20 cellular contexts compared by ENCODE assay signal in the genomic region with DNA sequence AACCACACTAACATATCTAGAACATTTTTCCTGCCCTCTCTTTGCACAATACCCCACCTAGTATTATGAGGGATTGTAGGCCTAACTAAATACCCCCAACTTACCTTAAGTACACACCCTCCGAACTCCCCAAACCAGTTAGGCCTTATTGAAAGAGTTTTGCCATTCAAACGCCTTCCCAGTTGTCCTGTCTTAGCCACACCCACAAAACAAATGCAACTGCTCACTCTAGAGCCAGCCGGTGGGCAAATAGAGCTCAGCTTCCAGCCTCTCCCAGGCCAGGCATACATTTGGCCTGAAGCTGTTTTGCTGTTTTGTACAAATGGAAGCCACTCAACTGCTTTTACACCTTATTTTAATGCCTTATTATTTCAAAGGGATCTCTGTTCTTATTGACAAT.
A peak's percentile ranks its signal among the peaks of the same experiment; 100 is the strongest.
DNase-seq lines count a peak whose midpoint lies in the region; ATAC-seq and TF ChIP-seq lines count a peak whose summit lies in the region.
"Had no signal": no experiment of that assay in that cellular context is flagged by ENCODE, and none has a peak within 500 bp of the region (broad histone marks: within the 10 kb centered on the region; RNA-seq: fewer than 3 reads in every experiment).

No MANE protein-coding gene starts in this region.

- H3K4me1 Mint-ChIP-seq in neural progenitor cell (no peaks in the 10 kb centered on the region), chondrocyte (ENCODE audit: low read depth) (peaks cover 27% of the 10 kb centered on the region)
- H3K4me1 Mint-ChIP-seq in stimulated activated memory B cell treated with anti-CD40 and anti-IgM and Interleukin-4, amounts not matched to agents 10 μg/mL and 1 μg/mL and 100 μg/mL, for 72 hours: no peaks in the 10 kb centered on the region
- H3K4me1 Mint-ChIP-seq: activated CD4-positive, alpha-beta T cell treated with anti-CD3 and anti-CD28 coated beads, Interleukin-2, amount 10 ng/mL, durations not matched to agents 7 days and 5 days; IgD-negative memory B cell; naive B cell; stimulated activated naive B cell treated with anti-CD40 and anti-IgM and Interleukin-4, amounts not matched to agents 10 μg/mL and 1 μg/mL and 100 μg/mL, for 72 hours had no signal

- no peaks in the 10 kb centered on the region for H3K36me3 ChIP-seq in neural progenitor cell
- H3K36me3 ChIP-seq: BLaER1 treated with 17β-estradiol and CSF1 and Interleukin-3, amounts not matched to agents 10 nM and 100 nM; brain microvascular endothelial cell had no signal

- H3K36me3 Mint-ChIP-seq in neural progenitor cell (no peaks in the 10 kb centered on the region), chondrocyte (ENCODE audit: low read depth) (no peaks in the 10 kb centered on the region)
- H3K36me3 Mint-ChIP-seq in stimulated activated memory B cell treated with anti-CD40 and anti-IgM and Interleukin-4, amounts not matched to agents 10 μg/mL and 1 μg/mL and 100 μg/mL, for 72 hours: no peaks in the 10 kb centered on the region
- H3K36me3 Mint-ChIP-seq: activated naive CD8-positive, alpha-beta T cell; naive B cell; stimulated activated naive B cell treated with anti-CD40 and anti-IgM and Interleukin-4, amounts not matched to agents 10 μg/mL and 1 μg/mL and 100 μg/mL, for 72 hours had no signal

- H3K9me3 ChIP-seq in neural progenitor cell (ENCODE audit: low read depth): no peaks in the 10 kb centered on the region

- no peak overlapping the region for H3K4me3 ChIP-seq in epithelial cell of esophagus (ENCODE audit: low read length)
- H3K4me3 ChIP-seq in neural progenitor cell: no peak overlapping the region
- H3K4me3 ChIP-seq: BLaER1 treated with 17β-estradiol and CSF1 and Interleukin-3, amounts not matched to agents 10 nM and 100 nM had no signal

- H3K27ac ChIP-seq in neural progenitor cell: no peak overlapping the region
- H3K27ac ChIP-seq: BLaER1 treated with 17β-estradiol and CSF1 and Interleukin-3, amounts not matched to agents 10 nM and 100 nM; brain microvascular endothelial cell had no signal

- no peaks in the 10 kb centered on the region for H3F3A ChIP-seq in neural progenitor cell (ENCODE audit: low read depth)

- H3K9me3 Mint-ChIP-seq in neural progenitor cell: peaks cover 7% of the 10 kb centered on the region
- peaks cover 3% of the 10 kb centered on the region for H3K9me3 Mint-ChIP-seq in chondrocyte (ENCODE audit: low read depth)
- peaks cover 5% of the 10 kb centered on the region for H3K9me3 Mint-ChIP-seq in stimulated activated memory B cell treated with anti-CD40 and anti-IgM and Interleukin-4, amounts not matched to agents 10 μg/mL and 1 μg/mL and 100 μg/mL, for 72 hours
- H3K9me3 Mint-ChIP-seq: stimulated activated naive B cell treated with anti-CD40 and anti-IgM and Interleukin-4, amounts not matched to agents 10 μg/mL and 1 μg/mL and 100 μg/mL, for 72 hours had no signal

- H3K27me3 ChIP-seq in neural progenitor cell: no peaks in the 10 kb centered on the region
- H3K27me3 ChIP-seq: BLaER1 treated with 17β-estradiol and CSF1 and Interleukin-3, amounts not matched to agents 10 nM and 100 nM; brain microvascular endothelial cell had no signal

- no peaks in the 10 kb centered on the region for H3K79me2 ChIP-seq in neural progenitor cell (ENCODE audit: low read depth)

- no peak for TF ChIP-seq CTCF in epithelial cell of esophagus (IDR thresholded peaks at IDR 0.05; ENCODE audit: insufficient read depth, low read depth, low read length, missing control alignments)
- no peak for TF ChIP-seq CTCF in neural progenitor cell (IDR thresholded peaks at IDR 0.05)
- no peak for TF ChIP-seq CTCF in chondrocyte (IDR thresholded peaks at IDR 0.05)

- peak; percentile 6 for DNase-seq in NCI-H1092 treated with DMSO at 0.1 percent for 48 hours (lab: John Stamatoyannopoulos, UW)
- no peak for DNase-seq in NCI-H1092 (lab: John Stamatoyannopoulos, UW)
- DNase-seq in NCI-H2029 treated with DMSO at 0.1 percent for 48 hours (lab: John Stamatoyannopoulos, UW): peak; percentile 32
- peak; percentile 79 for DNase-seq in epithelial cell of esophagus (ENCODE audit: low read depth)
- DNase-seq in neural progenitor cell (ENCODE audit: low spot score): peak; percentile 7
- DNase-seq in chondrocyte (ENCODE audit: low spot score): no peak
- DNase-seq: activated CD4-positive, alpha-beta T cell treated with anti-CD3 and anti-CD28 coated beads, Interleukin-2, amount 10 ng/mL, durations not matched to agents 7 days and 5 days; activated T-cell treated with anti-CD3 and anti-CD28 coated beads, Interleukin-2, amount 50 U/mL, for 1 hour; brain microvascular endothelial cell; naive B cell; NCI-H1105; NCI-H446; stimulated activated naive B cell treated with anti-CD40 and anti-IgM and Interleukin-4, amounts not matched to agents 10 μg/mL and 1 μg/mL and 100 μg/mL, for 72 hours; trophoblast cell had no signal

- no peak overlapping the region for H3K9ac ChIP-seq in neural progenitor cell
- H3K9ac ChIP-seq: BLaER1 treated with 17β-estradiol and CSF1 and Interleukin-3, amounts not matched to agents 10 nM and 100 nM had no signal

- no peak overlapping the region for H3K4me2 ChIP-seq in neural progenitor cell
- H3K4me2 ChIP-seq: BLaER1 treated with 17β-estradiol and CSF1 and Interleukin-3, amounts not matched to agents 10 nM and 100 nM had no signal

- H3K4me3 Mint-ChIP-seq in neural progenitor cell (no peak overlapping the region), chondrocyte (ENCODE audit: unreplicated experiment) (no peak overlapping the region)
- H3K4me3 Mint-ChIP-seq in stimulated activated memory B cell treated with anti-CD40 and anti-IgM and Interleukin-4, amounts not matched to agents 10 μg/mL and 1 μg/mL and 100 μg/mL, for 72 hours: no peak overlapping the region
- H3K4me3 Mint-ChIP-seq: activated CD4-positive, alpha-beta T cell treated with anti-CD3 and anti-CD28 coated beads, Interleukin-2, amount 10 ng/mL, durations not matched to agents 7 days and 5 days; activated naive CD8-positive, alpha-beta T cell; IgD-negative memory B cell; stimulated activated naive B cell treated with anti-CD40 and anti-IgM and Interleukin-4, amounts not matched to agents 10 μg/mL and 1 μg/mL and 100 μg/mL, for 72 hours had no signal

- H4K20me1 ChIP-seq in neural progenitor cell (ENCODE audit: low read depth): no peaks in the 10 kb centered on the region
- H4K20me1 ChIP-seq: BLaER1 treated with 17β-estradiol and CSF1 and Interleukin-3, amounts not matched to agents 10 nM and 100 nM had no signal

- no peak overlapping the region for H2AFZ ChIP-seq in neural progenitor cell (replicated peaks)

- H3K27ac Mint-ChIP-seq in neural progenitor cell (no peak overlapping the region), chondrocyte (ENCODE audit: unreplicated experiment) (no peak overlapping the region)
- no peak overlapping the region for H3K27ac Mint-ChIP-seq in stimulated activated memory B cell treated with anti-CD40 and anti-IgM and Interleukin-4, amounts not matched to agents 10 μg/mL and 1 μg/mL and 100 μg/mL, for 72 hours
- H3K27ac Mint-ChIP-seq: activated CD4-positive, alpha-beta T cell treated with anti-CD3 and anti-CD28 coated beads, Interleukin-2, amount 10 ng/mL, durations not matched to agents 7 days and 5 days; activated naive CD8-positive, alpha-beta T cell; IgD-negative memory B cell; progenitor cell of endocrine pancreas; stimulated activated naive B cell treated with anti-CD40 and anti-IgM and Interleukin-4, amounts not matched to agents 10 μg/mL and 1 μg/mL and 100 μg/mL, for 72 hours had no signal

- H3K27me3 Mint-ChIP-seq in neural progenitor cell (ENCODE audit: insufficient read depth, low read depth): peaks cover 4% of the 10 kb centered on the region
- H3K27me3 Mint-ChIP-seq in chondrocyte (ENCODE audit: low read depth): no peaks in the 10 kb centered on the region
- H3K27me3 Mint-ChIP-seq in stimulated activated memory B cell treated with anti-CD40 and anti-IgM and Interleukin-4, amounts not matched to agents 10 μg/mL and 1 μg/mL and 100 μg/mL, for 72 hours: peaks cover 8% of the 10 kb centered on the region
- H3K27me3 Mint-ChIP-seq: activated CD4-positive, alpha-beta T cell treated with anti-CD3 and anti-CD28 coated beads, Interleukin-2, amount 10 ng/mL, durations not matched to agents 7 days and 5 days; activated naive CD8-positive, alpha-beta T cell; progenitor cell of endocrine pancreas; stimulated activated naive B cell treated with anti-CD40 and anti-IgM and Interleukin-4, amounts not matched to agents 10 μg/mL and 1 μg/mL and 100 μg/mL, for 72 hours had no signal

- ATAC-seq in GM21619 (IDR thresholded peaks at IDR 0.05; ENCODE audit: unreplicated experiment): no peak
- no peak for ATAC-seq in stimulated activated memory B cell treated with anti-CD40 and anti-IgM and Interleukin-4, amounts not matched to agents 10 μg/mL and 1 μg/mL and 100 μg/mL, for 72 hours
- ATAC-seq: stimulated activated naive B cell treated with anti-CD40 and anti-IgM and Interleukin-4, amounts not matched to agents 10 μg/mL and 1 μg/mL and 100 μg/mL, for 72 hours had no signal

- H3K4me1 ChIP-seq in neural progenitor cell: peaks cover 4% of the 10 kb centered on the region
- H3K4me1 ChIP-seq: BLaER1 treated with 17β-estradiol and CSF1 and Interleukin-3, amounts not matched to agents 10 nM and 100 nM had no signal

Comparison
In these comparisons a context has a peak if more than half of its experiments do, and no peak if none do; other contexts are left out.
1. DNase-seq: peak in NCI-H1092 treated with DMSO at 0.1 percent for 48 hours (single experiment), NCI-H2029 treated with DMSO at 0.1 percent for 48 hours (single experiment), epithelial cell of esophagus (single experiment) and neural progenitor cell (single experiment); none in NCI-H1092 (single experiment) and chondrocyte (single experiment).